Comparison of ENCODE assay signal across 15 cellular contexts in genomic region chr2:120949957-120950590, GRCh38.
DNase-seq lines count a peak whose midpoint lies in the region; TF ChIP-seq lines count a peak whose summit lies in the region.
"Had no signal": no experiment of that assay in that cellular context is flagged by ENCODE, and none has a peak within 500 bp of the region (broad histone marks: within the 10 kb centered on the region; RNA-seq: fewer than 3 reads in every experiment).

No MANE protein-coding gene starts in this region.

- BruUV-seq in mammary epithelial cell (replicated peaks; lab: Mats Ljungman, UMichigan): no TSS peak

- H3K4me3 ChIP-seq in mammary epithelial cell (replicated peaks in 1 of 3; ENCODE audit: insufficient read depth in 1 of 3, low read depth in 2 of 3, low read length in 3 of 3) (no peak overlapping the region), breast epithelium (no peak overlapping the region), astrocyte of the spinal cord (ENCODE audit: low read depth, low read length) (no peak overlapping the region), colonic mucosa (no peak overlapping the region), WERI-Rb-1 (ENCODE audit: low read depth, low read length) (no peak overlapping the region)
- H3K4me3 ChIP-seq: GM23338, MG63 had no signal

- in situ Hi-C loops in mammary epithelial cell (cut with MboI; ENCODE audit: low sequenced_read_pairs in 2 of 2) (no loop called here), astrocyte of the spinal cord (cut with HindIII; ENCODE audit: low sequenced_read_pairs) (no loop called here)

- H3K27me3 ChIP-seq in mammary epithelial cell (ENCODE audit: insufficient read depth, low read length) (peaks cover 6% of the 10 kb centered on the region), breast epithelium (no peaks in the 10 kb centered on the region), colonic mucosa (no peaks in the 10 kb centered on the region), WERI-Rb-1 (ENCODE audit: insufficient read depth, low read depth, severe bottlenecking) (no peaks in the 10 kb centered on the region)
- H3K27me3 ChIP-seq: MG63 had no signal

- no peak overlapping the region for H3K4me2 ChIP-seq in mammary epithelial cell (ENCODE audit: insufficient read depth, low read depth, low read length)
- H3K4me2 ChIP-seq: GM23338 had no signal

- dilution Hi-C loops in mammary epithelial cell (cut with HindIII; ENCODE audit: low sequenced_read_pairs): no loop called here

- H3K36me3 ChIP-seq in mammary epithelial cell (ENCODE audit: insufficient read depth, low read length) (no peaks in the 10 kb centered on the region), breast epithelium (no peaks in the 10 kb centered on the region), colonic mucosa (no peaks in the 10 kb centered on the region), WERI-Rb-1 (no peaks in the 10 kb centered on the region)
- H3K36me3 ChIP-seq: MG63 had no signal

- H3K27ac ChIP-seq in mammary epithelial cell (ENCODE audit: insufficient read depth, low read depth, low read length): no peak overlapping the region
- H3K27ac ChIP-seq in breast epithelium: no peak overlapping the region
- no peak overlapping the region for H3K27ac ChIP-seq in colonic mucosa
- H3K27ac ChIP-seq in WERI-Rb-1: no peak overlapping the region
- H3K27ac ChIP-seq: HL-60 had no signal

- H3K4me1 ChIP-seq in mammary epithelial cell (ENCODE audit: insufficient read depth, low read length) (no peaks in the 10 kb centered on the region), breast epithelium (no peaks in the 10 kb centered on the region), colonic mucosa (no peaks in the 10 kb centered on the region)

- WGBS in mammary epithelial cell (ENCODE audit: low coverage, missing lambda C conversion rate): 79% methylated on average over 7 of the region's 7 CpGs

- TF ChIP-seq CTCF in mammary epithelial cell (conservative IDR thresholded peaks at IDR 0.05 in 1 of 2, IDR thresholded peaks at IDR 0.05 in 1 of 2; ENCODE audit: extremely low read depth in 1 of 2, insufficient read depth in 1 of 2, low read depth in 1 of 2, low read length in 2 of 2): no peak
- no peak for TF ChIP-seq CTCF in breast epithelium (IDR thresholded peaks at IDR 0.05)
- TF ChIP-seq CTCF in astrocyte of the spinal cord (IDR thresholded peaks at IDR 0.05; ENCODE audit: low read depth, low read length): no peak
- TF ChIP-seq CTCF in colonic mucosa (IDR thresholded peaks at IDR 0.05): no peak
- no peak for TF ChIP-seq CTCF in WERI-Rb-1 (IDR thresholded peaks at IDR 0.05; ENCODE audit: low read depth, low read length)

- CTCF ChIA-PET in mammary epithelial cell (lab: Charles Lee; ENCODE audit: low non-redundant PET): no interaction called here

- H3K9ac ChIP-seq in mammary epithelial cell (ENCODE audit: insufficient read depth, low read length): no peak overlapping the region
- H3K9ac ChIP-seq in colonic mucosa (ENCODE audit: low read depth in 2 of 2, low read length in 2 of 2): no peak overlapping the region

- H3K79me2 ChIP-seq in mammary epithelial cell (ENCODE audit: insufficient read depth, low read length): no peaks in the 10 kb centered on the region

- no peaks in the 10 kb centered on the region for H4K20me1 ChIP-seq in mammary epithelial cell (ENCODE audit: insufficient read depth, low read length)

- intact Hi-C loops in mammary epithelial cell (cut with micrococcal nuclease): loop anchor here (2.0 to 5.0 kb wide), 2 partner anchors 213 to 255 kb away; partner anchors contain the start of gene GLI2
- intact Hi-C loops in breast epithelium (cut with DNase I; ENCODE audit: low total_unique reads): no loop called here
- intact Hi-C loops in colonic mucosa (cut with DNase I): loop anchor here (10.0 kb wide), 3 partner anchors 125 to 255 kb away; partner anchors contain the start of gene GLI2

- H3K9me3 ChIP-seq in mammary epithelial cell (replicated peaks; ENCODE audit: insufficient read depth, low read length): no peaks in the 10 kb centered on the region
- H3K9me3 ChIP-seq in breast epithelium: no peaks in the 10 kb centered on the region
- no peaks in the 10 kb centered on the region for H3K9me3 ChIP-seq in colonic mucosa
- H3K9me3 ChIP-seq in WERI-Rb-1 (ENCODE audit: severe bottlenecking): no peaks in the 10 kb centered on the region
- H3K9me3 ChIP-seq: MG63 had no signal

- TF ChIP-seq POLR2A in breast epithelium (IDR thresholded peaks at IDR 0.05): no peak

- DNase-seq in mammary epithelial cell (peak; percentile 29), breast epithelium (ENCODE audit: low spot score in 2 of 2) (no peak), NAMALWA (ENCODE audit: low spot score) (peak; percentile 20), astrocyte of the spinal cord (ENCODE audit: low read depth, low spot score) (peak; percentile 47), colonic mucosa (no peak), WERI-Rb-1 (no peak), NCI-H524 treated with DMSO at 0.1 percent for 48 hours (lab: John Stamatoyannopoulos, UW) (no peak)
- DNase-seq in effector CD4-positive, alpha-beta T cell: no peak
- DNase-seq: CD4-positive, alpha-beta memory T cell; KG1; MG63; NCI-H1930; NCI-H446 treated with DMSO at 0.1 percent for 48 hours had no signal

- H2AFZ ChIP-seq in mammary epithelial cell (ENCODE audit: low read depth, low read length): no peak overlapping the region
- H2AFZ ChIP-seq: GM23338 had no signal

Comparison
In these comparisons a context has a peak if more than half of its experiments do, and no peak if none do; other contexts are left out.
1. DNase-seq: peak in mammary epithelial cell (single experiment), NAMALWA (single experiment) and astrocyte of the spinal cord (single experiment); none in breast epithelium (0 of 2), colonic mucosa (single experiment), effector CD4-positive, alpha-beta T cell (single experiment), WERI-Rb-1 (single experiment) and NCI-H524 treated with DMSO at 0.1 percent for 48 hours (single experiment).